ENCODE assay signal across 1 cellular context in the genomic region with DNA sequence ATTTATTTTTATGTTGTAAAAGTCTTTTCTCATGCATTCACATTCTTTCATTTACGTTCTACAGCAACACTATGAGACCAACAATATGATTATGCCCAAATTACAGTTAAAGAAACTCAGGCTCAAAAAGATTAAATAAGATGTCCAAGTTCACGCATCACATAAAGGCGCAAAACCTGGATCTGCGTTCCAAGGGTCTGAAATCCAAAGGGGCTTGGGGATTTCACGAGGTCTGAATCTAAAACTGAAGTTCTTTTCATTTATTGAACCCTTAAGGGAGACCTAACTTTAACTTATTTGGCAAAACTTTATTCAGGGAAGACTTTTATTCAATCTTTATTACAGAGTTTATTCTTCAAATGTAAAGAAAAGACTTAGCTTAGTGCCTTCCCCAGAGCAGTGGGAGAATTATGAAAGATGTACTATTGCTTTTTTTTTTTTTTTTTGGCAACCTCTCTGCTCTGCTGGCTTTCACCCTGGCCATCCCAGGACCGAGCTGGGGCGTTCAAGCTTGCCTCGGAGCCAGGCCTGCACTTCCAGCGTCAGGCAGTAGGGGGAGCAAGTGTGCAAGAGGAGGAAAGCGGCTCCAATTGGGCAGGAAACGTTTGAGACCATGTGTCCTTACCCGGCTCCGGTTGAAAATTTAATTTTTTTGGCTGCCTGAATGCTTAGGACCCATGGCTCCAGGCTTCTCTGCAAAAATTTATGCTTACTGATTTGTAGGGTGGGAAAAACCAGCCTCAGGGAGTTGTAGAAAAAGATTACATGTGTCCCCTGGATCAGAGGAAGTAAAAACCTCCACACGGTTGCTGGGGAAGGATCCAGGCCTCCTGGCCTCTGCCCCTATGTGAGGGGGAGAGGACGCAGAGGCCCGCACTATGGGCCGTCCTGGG.
TF ChIP-seq lines count a peak whose summit lies in the region.

No MANE protein-coding gene starts in this region.

TF ChIP-seq in K562, 482 proteins besides CTCF, POLR2A, EP300 and RAD21 (continued from another document and continues in another):
- no peak for TF ChIP-seq SAFB2 (IDR thresholded peaks at IDR 0.05; ENCODE audit: borderline replicate concordance, low read depth, low read length, severe bottlenecking)
- TF ChIP-seq, protein P1, sequence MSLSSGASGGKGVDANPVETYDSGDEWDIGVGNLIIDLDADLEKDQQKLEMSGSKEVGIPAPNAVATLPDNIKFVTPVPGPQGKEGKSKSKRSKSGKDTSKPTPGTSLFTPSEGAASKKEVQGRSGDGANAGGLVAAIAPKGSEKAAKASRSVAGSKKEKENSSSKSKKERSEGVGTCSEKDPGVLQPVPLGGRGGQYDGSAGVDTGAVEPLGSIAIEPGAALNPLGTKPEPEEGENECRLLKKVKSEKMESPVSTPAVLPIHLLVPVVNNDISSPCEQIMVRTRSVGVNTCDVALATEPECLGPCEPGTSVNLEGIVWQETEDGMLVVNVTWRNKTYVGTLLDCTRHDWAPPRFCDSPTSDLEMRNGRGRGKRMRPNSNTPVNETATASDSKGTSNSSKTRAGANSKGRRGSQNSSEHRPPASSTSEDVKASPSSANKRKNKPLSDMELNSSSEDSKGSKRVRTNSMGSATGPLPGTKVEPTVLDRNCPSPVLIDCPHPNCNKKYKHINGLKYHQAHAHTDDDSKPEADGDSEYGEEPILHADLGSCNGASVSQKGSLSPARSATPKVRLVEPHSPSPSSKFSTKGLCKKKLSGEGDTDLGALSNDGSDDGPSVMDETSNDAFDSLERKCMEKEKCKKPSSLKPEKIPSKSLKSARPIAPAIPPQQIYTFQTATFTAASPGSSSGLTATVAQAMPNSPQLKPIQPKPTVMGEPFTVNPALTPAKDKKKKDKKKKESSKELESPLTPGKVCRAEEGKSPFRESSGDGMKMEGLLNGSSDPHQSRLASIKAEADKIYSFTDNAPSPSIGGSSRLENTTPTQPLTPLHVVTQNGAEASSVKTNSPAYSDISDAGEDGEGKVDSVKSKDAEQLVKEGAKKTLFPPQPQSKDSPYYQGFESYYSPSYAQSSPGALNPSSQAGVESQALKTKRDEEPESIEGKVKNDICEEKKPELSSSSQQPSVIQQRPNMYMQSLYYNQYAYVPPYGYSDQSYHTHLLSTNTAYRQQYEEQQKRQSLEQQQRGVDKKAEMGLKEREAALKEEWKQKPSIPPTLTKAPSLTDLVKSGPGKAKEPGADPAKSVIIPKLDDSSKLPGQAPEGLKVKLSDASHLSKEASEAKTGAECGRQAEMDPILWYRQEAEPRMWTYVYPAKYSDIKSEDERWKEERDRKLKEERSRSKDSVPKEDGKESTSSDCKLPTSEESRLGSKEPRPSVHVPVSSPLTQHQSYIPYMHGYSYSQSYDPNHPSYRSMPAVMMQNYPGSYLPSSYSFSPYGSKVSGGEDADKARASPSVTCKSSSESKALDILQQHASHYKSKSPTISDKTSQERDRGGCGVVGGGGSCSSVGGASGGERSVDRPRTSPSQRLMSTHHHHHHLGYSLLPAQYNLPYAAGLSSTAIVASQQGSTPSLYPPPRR (CRISPR knock-in tag; IDR thresholded peaks at IDR 0.05; ENCODE audit: borderline replicate concordance), result no peak
- TF ChIP-seq RAD51 (IDR thresholded peaks at IDR 0.05; ENCODE audit: borderline replicate concordance, low read depth), result peak; percentile 26; the same call in 1 of the 2 replicates
- peak; percentile 72 for TF ChIP-seq ETV1 (tag; conservative IDR thresholded peaks at IDR 0.05; ENCODE audit: low read depth)
- TF ChIP-seq KLF1 (tag; IDR thresholded peaks at IDR 0.05), result no peak
- TF ChIP-seq HDGF (IDR thresholded peaks at IDR 0.05), result no peak
- no peak for TF ChIP-seq FOXA1 (IDR thresholded peaks at IDR 0.05; ENCODE audit: borderline replicate concordance)
- TF ChIP-seq, protein P2, sequence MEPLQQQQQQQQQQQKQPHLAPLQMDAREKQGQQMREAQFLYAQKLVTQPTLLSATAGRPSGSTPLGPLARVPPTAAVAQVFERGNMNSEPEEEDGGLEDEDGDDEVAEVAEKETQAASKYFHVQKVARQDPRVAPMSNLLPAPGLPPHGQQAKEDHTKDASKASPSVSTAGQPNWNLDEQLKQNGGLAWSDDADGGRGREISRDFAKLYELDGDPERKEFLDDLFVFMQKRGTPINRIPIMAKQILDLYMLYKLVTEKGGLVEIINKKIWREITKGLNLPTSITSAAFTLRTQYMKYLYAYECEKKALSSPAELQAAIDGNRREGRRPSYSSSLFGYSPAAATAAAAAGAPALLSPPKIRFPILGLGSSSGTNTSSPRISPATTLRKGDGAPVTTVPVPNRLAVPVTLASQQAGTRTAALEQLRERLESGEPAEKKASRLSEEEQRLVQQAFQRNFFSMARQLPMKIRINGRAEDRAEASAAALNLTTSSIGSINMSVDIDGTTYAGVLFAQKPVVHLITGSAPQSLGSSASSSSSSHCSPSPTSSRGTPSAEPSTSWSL (CRISPR knock-in tag; IDR thresholded peaks at IDR 0.05; ENCODE audit: borderline replicate concordance), result no peak
- 0 out of 2 replicates have a peak, but pooled peaks have one; percentile 55 for TF ChIP-seq SMARCA5 (IDR thresholded peaks at IDR 0.05)
- no peak for TF ChIP-seq PHF20 (IDR thresholded peaks at IDR 0.05; ENCODE audit: partially characterized antibody)
- TF ChIP-seq, protein P3, sequence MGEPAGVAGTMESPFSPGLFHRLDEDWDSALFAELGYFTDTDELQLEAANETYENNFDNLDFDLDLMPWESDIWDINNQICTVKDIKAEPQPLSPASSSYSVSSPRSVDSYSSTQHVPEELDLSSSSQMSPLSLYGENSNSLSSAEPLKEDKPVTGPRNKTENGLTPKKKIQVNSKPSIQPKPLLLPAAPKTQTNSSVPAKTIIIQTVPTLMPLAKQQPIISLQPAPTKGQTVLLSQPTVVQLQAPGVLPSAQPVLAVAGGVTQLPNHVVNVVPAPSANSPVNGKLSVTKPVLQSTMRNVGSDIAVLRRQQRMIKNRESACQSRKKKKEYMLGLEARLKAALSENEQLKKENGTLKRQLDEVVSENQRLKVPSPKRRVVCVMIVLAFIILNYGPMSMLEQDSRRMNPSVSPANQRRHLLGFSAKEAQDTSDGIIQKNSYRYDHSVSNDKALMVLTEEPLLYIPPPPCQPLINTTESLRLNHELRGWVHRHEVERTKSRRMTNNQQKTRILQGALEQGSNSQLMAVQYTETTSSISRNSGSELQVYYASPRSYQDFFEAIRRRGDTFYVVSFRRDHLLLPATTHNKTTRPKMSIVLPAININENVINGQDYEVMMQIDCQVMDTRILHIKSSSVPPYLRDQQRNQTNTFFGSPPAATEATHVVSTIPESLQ (CRISPR knock-in tag; IDR thresholded peaks at IDR 0.05), result no peak
- TF ChIP-seq ZNF436 (CRISPR knock-in tag; IDR thresholded peaks at IDR 0.05), result no peak
- TF ChIP-seq, protein P4, sequence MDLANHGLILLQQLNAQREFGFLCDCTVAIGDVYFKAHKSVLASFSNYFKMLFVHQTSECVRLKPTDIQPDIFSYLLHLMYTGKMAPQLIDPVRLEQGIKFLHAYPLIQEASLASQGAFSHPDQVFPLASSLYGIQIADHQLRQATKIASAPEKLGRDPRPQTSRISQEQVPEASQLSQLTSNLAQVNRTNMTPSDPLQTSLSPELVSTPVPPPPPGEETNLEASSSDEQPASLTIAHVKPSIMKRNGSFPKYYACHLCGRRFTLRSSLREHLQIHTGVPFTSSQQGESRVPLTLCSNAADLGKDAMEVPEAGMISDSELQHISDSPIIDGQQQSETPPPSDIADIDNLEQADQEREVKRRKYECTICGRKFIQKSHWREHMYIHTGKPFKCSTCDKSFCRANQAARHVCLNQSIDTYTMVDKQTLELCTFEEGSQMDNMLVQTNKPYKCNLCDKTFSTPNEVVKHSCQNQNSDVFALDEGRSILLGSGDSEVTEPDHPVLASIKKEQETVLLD (IDR thresholded peaks at IDR 0.05), result no peak
- TF ChIP-seq ZNF282 (CRISPR knock-in tag; IDR thresholded peaks at IDR 0.05), result no peak
- TF ChIP-seq ZNF184 (CRISPR knock-in tag; IDR thresholded peaks at IDR 0.05), result no peak
- no peak for TF ChIP-seq ZNF551 (CRISPR knock-in tag; IDR thresholded peaks at IDR 0.05)
- TF ChIP-seq, protein P5, sequence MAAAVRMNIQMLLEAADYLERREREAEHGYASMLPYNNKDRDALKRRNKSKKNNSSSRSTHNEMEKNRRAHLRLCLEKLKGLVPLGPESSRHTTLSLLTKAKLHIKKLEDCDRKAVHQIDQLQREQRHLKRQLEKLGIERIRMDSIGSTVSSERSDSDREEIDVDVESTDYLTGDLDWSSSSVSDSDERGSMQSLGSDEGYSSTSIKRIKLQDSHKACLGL (CRISPR knock-in tag; IDR thresholded peaks at IDR 0.05; ENCODE audit: borderline replicate concordance, poor library complexity, severe bottlenecking), result no peak
- no peak for TF ChIP-seq PTTG1 (tag; IDR thresholded peaks at IDR 0.05; ENCODE audit: low read depth)
- TF ChIP-seq RUNX1 (IDR thresholded peaks at IDR 0.05; ENCODE audit: low read depth), result no peak
- no peak for TF ChIP-seq RBM34 (IDR thresholded peaks at IDR 0.05; ENCODE audit: borderline replicate concordance, insufficient read depth, low read length)
- TF ChIP-seq, protein P6, sequence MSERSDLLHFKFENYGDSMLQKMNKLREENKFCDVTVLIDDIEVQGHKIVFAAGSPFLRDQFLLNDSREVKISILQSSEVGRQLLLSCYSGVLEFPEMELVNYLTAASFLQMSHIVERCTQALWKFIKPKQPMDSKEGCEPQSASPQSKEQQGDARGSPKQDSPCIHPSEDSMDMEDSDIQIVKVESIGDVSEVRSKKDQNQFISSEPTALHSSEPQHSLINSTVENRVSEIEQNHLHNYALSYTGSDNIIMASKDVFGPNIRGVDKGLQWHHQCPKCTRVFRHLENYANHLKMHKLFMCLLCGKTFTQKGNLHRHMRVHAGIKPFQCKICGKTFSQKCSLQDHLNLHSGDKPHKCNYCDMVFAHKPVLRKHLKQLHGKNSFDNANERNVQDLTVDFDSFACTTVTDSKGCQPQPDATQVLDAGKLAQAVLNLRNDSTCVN (CRISPR knock-in tag; IDR thresholded peaks at IDR 0.05), result no peak
- no peak for TF ChIP-seq TBP (optimal IDR thresholded peaks at IDR 0.05; ENCODE audit: low read depth, low read length)
- peak; percentile 46 for TF ChIP-seq GABPA (tag; conservative IDR thresholded peaks at IDR 0.05; ENCODE audit: low read depth)
- TF ChIP-seq NR2F6 (CRISPR knock-in tag; IDR thresholded peaks at IDR 0.05), result no peak
- TF ChIP-seq POLR2B (IDR thresholded peaks at IDR 0.05; ENCODE audit: low read depth, partially characterized antibody), result no peak
- no peak for TF ChIP-seq TOE1 (IDR thresholded peaks at IDR 0.05; ENCODE audit: borderline replicate concordance)
- TF ChIP-seq TOE1 (CRISPR knock-in tag; IDR thresholded peaks at IDR 0.05; ENCODE audit: borderline replicate concordance, low read depth), result no peak
- TF ChIP-seq, protein P7, sequence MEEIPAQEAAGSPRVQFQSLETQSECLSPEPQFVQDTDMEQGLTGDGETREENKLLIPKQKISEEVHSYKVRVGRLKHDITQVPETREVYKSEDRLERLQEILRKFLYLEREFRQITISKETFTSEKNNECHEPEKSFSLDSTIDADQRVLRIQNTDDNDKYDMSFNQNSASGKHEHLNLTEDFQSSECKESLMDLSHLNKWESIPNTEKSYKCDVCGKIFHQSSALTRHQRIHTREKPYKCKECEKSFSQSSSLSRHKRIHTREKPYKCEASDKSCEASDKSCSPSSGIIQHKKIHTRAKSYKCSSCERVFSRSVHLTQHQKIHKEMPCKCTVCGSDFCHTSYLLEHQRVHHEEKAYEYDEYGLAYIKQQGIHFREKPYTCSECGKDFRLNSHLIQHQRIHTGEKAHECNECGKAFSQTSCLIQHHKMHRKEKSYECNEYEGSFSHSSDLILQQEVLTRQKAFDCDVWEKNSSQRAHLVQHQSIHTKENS (CRISPR knock-in tag; IDR thresholded peaks at IDR 0.05), result no peak
- TF ChIP-seq GATAD2B (IDR thresholded peaks at IDR 0.05; ENCODE audit: borderline replicate concordance), result no peak
- TF ChIP-seq SREBF2 (CRISPR knock-in tag; IDR thresholded peaks at IDR 0.05), result no peak
- no peak for TF ChIP-seq NRF1 (conservative IDR thresholded peaks at IDR 0.05 in 1 of 2, IDR thresholded peaks at IDR 0.05 in 1 of 2)
- no peak for TF ChIP-seq SAFB (IDR thresholded peaks at IDR 0.05; ENCODE audit: borderline replicate concordance, low read depth, low read length)
- TF ChIP-seq NFRKB (IDR thresholded peaks at IDR 0.05; ENCODE audit: low read depth), result peak; percentile 19; the same call in 1 of the 2 replicates
- no peak for TF ChIP-seq RFX5 (IDR thresholded peaks at IDR 0.05; ENCODE audit: low read depth, low read length)
- TF ChIP-seq DPF2 (IDR thresholded peaks at IDR 0.05), result no peak
- TF ChIP-seq BRD9 (IDR thresholded peaks at IDR 0.05; ENCODE audit: low read depth, partially characterized antibody), result no peak
- TF ChIP-seq, protein P8, sequence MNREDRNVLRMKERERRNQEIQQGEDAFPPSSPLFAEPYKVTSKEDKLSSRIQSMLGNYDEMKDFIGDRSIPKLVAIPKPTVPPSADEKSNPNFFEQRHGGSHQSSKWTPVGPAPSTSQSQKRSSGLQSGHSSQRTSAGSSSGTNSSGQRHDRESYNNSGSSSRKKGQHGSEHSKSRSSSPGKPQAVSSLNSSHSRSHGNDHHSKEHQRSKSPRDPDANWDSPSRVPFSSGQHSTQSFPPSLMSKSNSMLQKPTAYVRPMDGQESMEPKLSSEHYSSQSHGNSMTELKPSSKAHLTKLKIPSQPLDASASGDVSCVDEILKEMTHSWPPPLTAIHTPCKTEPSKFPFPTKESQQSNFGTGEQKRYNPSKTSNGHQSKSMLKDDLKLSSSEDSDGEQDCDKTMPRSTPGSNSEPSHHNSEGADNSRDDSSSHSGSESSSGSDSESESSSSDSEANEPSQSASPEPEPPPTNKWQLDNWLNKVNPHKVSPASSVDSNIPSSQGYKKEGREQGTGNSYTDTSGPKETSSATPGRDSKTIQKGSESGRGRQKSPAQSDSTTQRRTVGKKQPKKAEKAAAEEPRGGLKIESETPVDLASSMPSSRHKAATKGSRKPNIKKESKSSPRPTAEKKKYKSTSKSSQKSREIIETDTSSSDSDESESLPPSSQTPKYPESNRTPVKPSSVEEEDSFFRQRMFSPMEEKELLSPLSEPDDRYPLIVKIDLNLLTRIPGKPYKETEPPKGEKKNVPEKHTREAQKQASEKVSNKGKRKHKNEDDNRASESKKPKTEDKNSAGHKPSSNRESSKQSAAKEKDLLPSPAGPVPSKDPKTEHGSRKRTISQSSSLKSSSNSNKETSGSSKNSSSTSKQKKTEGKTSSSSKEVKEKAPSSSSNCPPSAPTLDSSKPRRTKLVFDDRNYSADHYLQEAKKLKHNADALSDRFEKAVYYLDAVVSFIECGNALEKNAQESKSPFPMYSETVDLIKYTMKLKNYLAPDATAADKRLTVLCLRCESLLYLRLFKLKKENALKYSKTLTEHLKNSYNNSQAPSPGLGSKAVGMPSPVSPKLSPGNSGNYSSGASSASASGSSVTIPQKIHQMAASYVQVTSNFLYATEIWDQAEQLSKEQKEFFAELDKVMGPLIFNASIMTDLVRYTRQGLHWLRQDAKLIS (CRISPR knock-in tag; IDR thresholded peaks at IDR 0.05), result no peak
- TF ChIP-seq TAL1 (IDR thresholded peaks at IDR 0.05), result no peak
- TF ChIP-seq GTF2E2 (tag; IDR thresholded peaks at IDR 0.05), result no peak
- TF ChIP-seq POLR3G (IDR thresholded peaks at IDR 0.05; ENCODE audit: extremely low read depth, insufficient read length, insufficient replicate concordance), result no peak
- TF ChIP-seq MTA3 (IDR thresholded peaks at IDR 0.05; ENCODE audit: borderline replicate concordance), result no peak
- no peak for TF ChIP-seq THRAP3 (IDR thresholded peaks at IDR 0.05; ENCODE audit: borderline replicate concordance)
- no peak for TF ChIP-seq CHD1 (IDR thresholded peaks at IDR 0.05; ENCODE audit: low read length)
- no peak for TF ChIP-seq ZNF253 (CRISPR knock-in tag; conservative IDR thresholded peaks at IDR 0.05)
- TF ChIP-seq TGIF2 (CRISPR knock-in tag; IDR thresholded peaks at IDR 0.05), result no peak
- no peak for TF ChIP-seq SIRT6 (IDR thresholded peaks at IDR 0.05; ENCODE audit: low read depth, low read length)
- no peak for TF ChIP-seq ZNF780A (CRISPR knock-in tag; IDR thresholded peaks at IDR 0.05)
